Comparison of ENCODE assay signal across 8 cellular contexts in genomic region chr3:108388136-108389132, GRCh38.
DNase-seq lines count a peak whose midpoint lies in the region; ATAC-seq and TF ChIP-seq lines count a peak whose summit lies in the region.

No MANE protein-coding gene starts in this region.

- H3K4me3 Mint-ChIP-seq in activated naive CD8-positive, alpha-beta T cell: peak overlapping the region; percentile 4
- H3K4me3 Mint-ChIP-seq in type B pancreatic cell: no peak overlapping the region

- peaks cover 4% of the 10 kb centered on the region for H3K27me3 Mint-ChIP-seq in activated naive CD8-positive, alpha-beta T cell
- no peaks in the 10 kb centered on the region for H3K27me3 Mint-ChIP-seq in type B pancreatic cell

- DNase-seq in LHCN-M2 (ENCODE audit: low read depth): peak; percentile 37
- DNase-seq in COLO668 (lab: John Stamatoyannopoulos, UW; ENCODE audit: unreplicated experiment): no peak
- DNase-seq in kidney tubule cell (ENCODE audit: low spot score): no peak
- no peak for DNase-seq in type B pancreatic cell (ENCODE audit: extremely low spot score, unreplicated experiment)
- no peak for DNase-seq in kidney glomerular epithelial cell (lab: John Stamatoyannopoulos, UW)

- no peak for TF ChIP-seq POLR2A in GM18505 (IDR thresholded peaks at IDR 0.05; ENCODE audit: borderline replicate concordance, extremely low read depth, insufficient read depth, insufficient read length)

- H3K9me3 Mint-ChIP-seq in activated naive CD8-positive, alpha-beta T cell (ENCODE audit: low read depth): no peaks in the 10 kb centered on the region
- H3K9me3 Mint-ChIP-seq in type B pancreatic cell: no peaks in the 10 kb centered on the region

- TF ChIP-seq CTCF in type B pancreatic cell (conservative IDR thresholded peaks at IDR 0.05): no peak

- peak overlapping the region; percentile 82 for H3K27ac Mint-ChIP-seq in activated naive CD8-positive, alpha-beta T cell
- no peak overlapping the region for H3K27ac Mint-ChIP-seq in type B pancreatic cell

- ATAC-seq in GM18505 (IDR thresholded peaks at IDR 0.05; ENCODE audit: unreplicated experiment): peak; percentile 69
- peak; percentile 68 for ATAC-seq in GM21619 (IDR thresholded peaks at IDR 0.05; ENCODE audit: unreplicated experiment)

- peaks cover 26% of the 10 kb centered on the region for H3K4me1 Mint-ChIP-seq in activated naive CD8-positive, alpha-beta T cell (ENCODE audit: low read depth)
- peaks cover 13% of the 10 kb centered on the region for H3K4me1 Mint-ChIP-seq in type B pancreatic cell (ENCODE audit: unreplicated experiment)

- no peaks in the 10 kb centered on the region for H3K36me3 Mint-ChIP-seq in activated naive CD8-positive, alpha-beta T cell
- H3K36me3 Mint-ChIP-seq in type B pancreatic cell: no peaks in the 10 kb centered on the region
